Comparison of ENCODE assay signal across 10 cellular contexts in genomic region chr5:26329562-26330189, GRCh38.
DNase-seq lines count a peak whose midpoint lies in the region; ATAC-seq and TF ChIP-seq lines count a peak whose summit lies in the region.
"Had no signal": no experiment of that assay in that cellular context is flagged by ENCODE, and none has a peak within 500 bp of the region (broad histone marks: within the 10 kb centered on the region; RNA-seq: fewer than 3 reads in every experiment).

No MANE protein-coding gene starts in this region.

- DNase-seq in AG09309 (ENCODE audit: low read depth) (no peak), Panc1 (ENCODE audit: low read depth, low spot score) (peak; percentile 5), T-helper 2 cell (no peak), sigmoid colon (no peak)
- DNase-seq: Right ventricle myocardium superior; stimulated activated CD4-positive, alpha-beta T cell treated with anti-CD3 and anti-CD28 coated beads, Interleukin-1b, Interleukin-23, amount 100 ng/mL, for 48 hours had no signal

- H3K9me3 ChIP-seq in HEK293 (ENCODE audit: control insufficient read depth, insufficient read depth, low read depth, low read length) (no peaks in the 10 kb centered on the region), Panc1 (ENCODE audit: control insufficient read depth, insufficient read depth, low read depth, low read length) (no peaks in the 10 kb centered on the region), gastroesophageal sphincter (no peaks in the 10 kb centered on the region), sigmoid colon (no peaks in the 10 kb centered on the region)

- POLR2A ChIA-PET in HEK293 (lab: Yijun Ruan, JAX) (no interaction called here), Panc1 (lab: Charles Lee) (no interaction called here)

- no TSS peak for BruUV-seq in Panc1 (replicated peaks; lab: Mats Ljungman, UMichigan)

- TF ChIP-seq POLR2A in gastroesophageal sphincter (IDR thresholded peaks at IDR 0.05) (no peak), sigmoid colon (IDR thresholded peaks at IDR 0.05) (no peak)

- TF ChIP-seq EP300 in gastroesophageal sphincter (IDR thresholded peaks at IDR 0.05) (no peak), sigmoid colon (IDR thresholded peaks at IDR 0.05) (no peak)

- 17 to 22% methylated on average over 4 of the region's 4 CpGs for WGBS in gastroesophageal sphincter (ENCODE audit: low coverage in 1 of 2), 2 donors
- WGBS in sigmoid colon, 2 donors: 24 to 29% methylated on average over 4 of the region's 4 CpGs

- H3K36me3 ChIP-seq in HEK293 (ENCODE audit: control insufficient read depth in 2 of 2, insufficient read depth in 1 of 2, low read length in 2 of 2): no peaks in the 10 kb centered on the region
- H3K36me3 ChIP-seq in Panc1 (ENCODE audit: control insufficient read depth, insufficient read depth, low read length): no peaks in the 10 kb centered on the region
- no peaks in the 10 kb centered on the region for H3K36me3 ChIP-seq in gastroesophageal sphincter
- H3K36me3 ChIP-seq in sigmoid colon: no peaks in the 10 kb centered on the region

- TF ChIP-seq CTCF in AG09309 (IDR thresholded peaks at IDR 0.05; ENCODE audit: control insufficient read depth, insufficient read depth, low read depth, low read length, missing control alignments): peak; percentile 4
- TF ChIP-seq CTCF in HEK293 (tag by site-specific recombination; IDR thresholded peaks at IDR 0.05): no peak
- TF ChIP-seq CTCF in Panc1 (IDR thresholded peaks at IDR 0.05): peak; percentile 71; the same call in 1 of the 2 replicates
- TF ChIP-seq CTCF in gastroesophageal sphincter (IDR thresholded peaks at IDR 0.05): peak in 3 of 4 experiments; percentile 10 to 38 (median 28)
- no peak for TF ChIP-seq CTCF in sigmoid colon (IDR thresholded peaks at IDR 0.05)

- CTCF ChIA-PET in HEK293 (lab: Yijun Ruan, JAX) (interaction anchor here (0.6 to 1.2 kb wide), 12 partner anchors 9 to 1033 kb away, joined by 3 to 6 read pairs (median 3); no protein-coding TSS in a partner anchor), Panc1 (lab: Charles Lee) (interaction anchor here (0.6 kb wide), 1 partner anchor 216 kb away, joined by 3 read pairs; no protein-coding TSS in a partner anchor)

- H3K27ac ChIP-seq in HEK293 (ENCODE audit: extremely low read depth, low read depth, low read length) (no peak overlapping the region), Panc1 (ENCODE audit: low read length) (no peak overlapping the region; the same call in 1 of the 2 replicates), gastroesophageal sphincter (no peak overlapping the region), sigmoid colon (no peak overlapping the region)

- ATAC-seq in Panc1: peak; percentile 65; the same call in 1 of the 2 replicates
- ATAC-seq in gastroesophageal sphincter: no peak
- no peak for ATAC-seq in HG03442 (IDR thresholded peaks at IDR 0.05; ENCODE audit: unreplicated experiment)
- ATAC-seq in HG03520 (IDR thresholded peaks at IDR 0.05; ENCODE audit: unreplicated experiment): no peak

- no peak overlapping the region for H3K4me3 ChIP-seq in AG09309 (ENCODE audit: control insufficient read depth, low read depth, low read length)
- no peak overlapping the region for H3K4me3 ChIP-seq in HEK293 (ENCODE audit: low read depth, low read length)
- no peak overlapping the region for H3K4me3 ChIP-seq in Panc1 (ENCODE audit: low read depth in 2 of 2, low read length in 2 of 2)
- H3K4me3 ChIP-seq in gastroesophageal sphincter: no peak overlapping the region
- H3K4me3 ChIP-seq in sigmoid colon: no peak overlapping the region

- intact Hi-C loops in Panc1 (cut with micrococcal nuclease; ENCODE audit: unreplicated experiment): loop anchor here (10.0 kb wide), 1 partner anchor 155 kb away; no protein-coding TSS in a partner anchor
- intact Hi-C loops in sigmoid colon (cut with DNase I): no loop called here

- no peaks in the 10 kb centered on the region for H3K27me3 ChIP-seq in Panc1 (ENCODE audit: control insufficient read depth, insufficient read depth, low read length)
- no peaks in the 10 kb centered on the region for H3K27me3 ChIP-seq in gastroesophageal sphincter
- no peaks in the 10 kb centered on the region for H3K27me3 ChIP-seq in sigmoid colon

- in situ Hi-C loops in Panc1 (cut with HindIII; ENCODE audit: low pct_unique_long_range_greater_than_20kb, low sequenced_read_pairs): no loop called here

- no peaks in the 10 kb centered on the region for H3K4me1 ChIP-seq in HEK293 (ENCODE audit: control insufficient read depth, insufficient read depth, low read length)
- no peaks in the 10 kb centered on the region for H3K4me1 ChIP-seq in Panc1 (ENCODE audit: control insufficient read depth, insufficient read depth, low read length)
- no peaks in the 10 kb centered on the region for H3K4me1 ChIP-seq in gastroesophageal sphincter
- no peaks in the 10 kb centered on the region for H3K4me1 ChIP-seq in sigmoid colon

TF ChIP-seq in HEK293, 187 proteins besides CTCF, POLR2A, EP300 and RAD21:
- TF ChIP-seq ZNF239 (tag by site-specific recombination; IDR thresholded peaks at IDR 0.05) (no peak), ZNF654 (tag by site-specific recombination; IDR thresholded peaks at IDR 0.05; ENCODE audit: low read depth) (peak; percentile 17)

Comparison
In these comparisons a context has a peak if more than half of its experiments do, and no peak if none do; other contexts are left out.
1. CTCF ChIP-seq: peak in AG09309 (single experiment), Panc1 (single experiment) and gastroesophageal sphincter (3 of 4); none in HEK293 (single experiment) and sigmoid colon (0 of 4).